ENCODE assay signal across 8 cellular contexts in genomic region chr20:47354710-47355488, GRCh38. TPM values are rescaled to one million over a fixed set of nuclear protein-coding genes. Genes with fewer than 3 reads are reported as not detected.
DNase-seq lines count a peak whose midpoint lies in the region; ATAC-seq and TF ChIP-seq lines count a peak whose summit lies in the region.

No MANE protein-coding gene starts in this region.

- in situ Hi-C loops in GM23248 (cut with MboI): no loop called here
- in situ Hi-C loops in Panc1 (cut with HindIII; ENCODE audit: low pct_unique_long_range_greater_than_20kb, low sequenced_read_pairs): no loop called here

- H3K9ac ChIP-seq in GM23248: peak overlapping the region; percentile 54

- peaks cover 59% of the 10 kb centered on the region for H3F3A ChIP-seq in GM23248 (ENCODE audit: insufficient read depth)

- H3K9me3 ChIP-seq in GM23248 (ENCODE audit: low read depth) (no peaks in the 10 kb centered on the region), Panc1 (ENCODE audit: control insufficient read depth, insufficient read depth, low read depth, low read length) (no peaks in the 10 kb centered on the region)

- H4K20me1 ChIP-seq in GM23248 (ENCODE audit: insufficient read depth): no peaks in the 10 kb centered on the region

- H3K36me3 ChIP-seq in GM23248 (ENCODE audit: low read depth): no peaks in the 10 kb centered on the region
- H3K36me3 ChIP-seq in Panc1 (ENCODE audit: control insufficient read depth, insufficient read depth, low read length): no peaks in the 10 kb centered on the region; the same call in 1 of the 2 replicates

- peaks cover 65% of the 10 kb centered on the region for H3K79me2 ChIP-seq in GM23248 (ENCODE audit: insufficient read depth)

- H3K36me3 Mint-ChIP-seq in endothelial cell (ENCODE audit: low read depth, unreplicated experiment): no peaks in the 10 kb centered on the region

- H3K9me3 Mint-ChIP-seq in endothelial cell (ENCODE audit: unreplicated experiment): no peaks in the 10 kb centered on the region

- H3K27ac Mint-ChIP-seq in endothelial cell (ENCODE audit: unreplicated experiment): no peak overlapping the region

- no peak for TF ChIP-seq CTCF in Panc1 (IDR thresholded peaks at IDR 0.05)
- TF ChIP-seq CTCF in endothelial cell (IDR thresholded peaks at IDR 0.05; ENCODE audit: unreplicated experiment): no peak
- TF ChIP-seq CTCF in retinal pigment epithelial cell (conservative IDR thresholded peaks at IDR 0.05; ENCODE audit: low read depth, low read length): no peak

- peaks cover 14% of the 10 kb centered on the region for H3K27me3 Mint-ChIP-seq in endothelial cell (ENCODE audit: unreplicated experiment)

- DNase-seq in GM23248 (peak; percentile 44), Panc1 (ENCODE audit: low read depth, low spot score) (no peak), endothelial cell (ENCODE audit: low spot score) (no peak), retinal pigment epithelial cell (ENCODE audit: low read depth) (no peak), cortex of kidney (lab: John Stamatoyannopoulos, UW) (no peak), cerebellar nuclear complex (lab: John Stamatoyannopoulos, UW) (no peak), NCI-H2107 treated with DMSO at 0.1 percent for 48 hours (lab: John Stamatoyannopoulos, UW; ENCODE audit: unreplicated experiment) (no peak)

- peak overlapping the region; percentile 94 for H3K27ac ChIP-seq in GM23248
- peak overlapping the region; percentile 100 for H3K27ac ChIP-seq in Panc1 (ENCODE audit: low read length)

- H3K4me3 Mint-ChIP-seq in endothelial cell (ENCODE audit: unreplicated experiment): peak overlapping the region; percentile 96

- no peaks in the 10 kb centered on the region for H3K9me2 ChIP-seq in GM23248 (ENCODE audit: insufficient read depth)

- 59 to 66% methylated on average over 4 of the region's 4 CpGs for WGBS in GM23248 (ENCODE audit: low coverage in 1 of 2, low lambda C conversion rate in 2 of 2, missing lambda C conversion rate in 2 of 2), 2 experiments

- H3K4me3 ChIP-seq in GM23248 (peak overlapping the region; percentile 57), Panc1 (ENCODE audit: low read depth in 2 of 2, low read length in 2 of 2) (peak overlapping the region; percentile 28 to 36), retinal pigment epithelial cell (ENCODE audit: low read length) (peak overlapping the region; percentile 45)

- H2AFZ ChIP-seq in GM23248: peak overlapping the region; percentile 64

- H3K4me2 ChIP-seq in GM23248 (ENCODE audit: unreplicated experiment): peak overlapping the region; percentile 51

- POLR2A ChIA-PET in Panc1 (lab: Charles Lee): interaction anchor here (0.5 to 1.1 kb wide), 3 partner anchors 11 to 23 kb away, joined by 3 to 19 read pairs (median 4); no protein-coding TSS in a partner anchor

- H3K27me3 ChIP-seq in GM23248 (replicated peaks; ENCODE audit: insufficient read depth): no peaks in the 10 kb centered on the region
- no peaks in the 10 kb centered on the region for H3K27me3 ChIP-seq in Panc1 (ENCODE audit: control insufficient read depth, insufficient read depth, low read length)

- CTCF ChIA-PET in Panc1 (lab: Charles Lee): interaction anchor here (2.4 kb wide), 1 partner anchor 29 kb away, joined by 6 read pairs; no protein-coding TSS in a partner anchor

- peaks cover 87% of the 10 kb centered on the region for H3K4me1 ChIP-seq in GM23248 (ENCODE audit: insufficient read depth)
- H3K4me1 ChIP-seq in Panc1 (ENCODE audit: control insufficient read depth, insufficient read depth, low read length): peaks cover 100% of the 10 kb centered on the region

- intact Hi-C loops in Panc1 (cut with micrococcal nuclease; ENCODE audit: unreplicated experiment): no loop called here

- ATAC-seq in Panc1: no peak
- no peak for ATAC-seq in HG02870 (IDR thresholded peaks at IDR 0.05; ENCODE audit: unreplicated experiment)

- peaks cover 51% of the 10 kb centered on the region for H3K4me1 Mint-ChIP-seq in endothelial cell (ENCODE audit: unreplicated experiment)

- BruUV-seq in Panc1 (replicated peaks; lab: Mats Ljungman, UMichigan): TSS peak; percentile 37

RNA-seq across cellular contexts. Expression of gene ZMYND8, which starts 1.6 kb away (rescaled TPM):
- total RNA-seq in GM23248 (2014; rRNA removed; shearing (Covaris generic)): 10.2 and 14.3 TPM in 2 replicates
- polyA plus RNA-seq in GM23248 (2016; fragmentation: Nextera tagmentation; extraction: Ambion mirVana): 12.1 and 12.4 TPM in 2 replicates
- total RNA-seq in Panc1 (2021; ENCODE audit: unreplicated experiment) (50.7 TPM), endothelial cell (ENCODE audit: unreplicated experiment) (109 TPM)
- polyA plus RNA-seq in Panc1 (2012; ENCODE audit: insufficient read length): 26.6 TPM
